In the genomic region with DNA sequence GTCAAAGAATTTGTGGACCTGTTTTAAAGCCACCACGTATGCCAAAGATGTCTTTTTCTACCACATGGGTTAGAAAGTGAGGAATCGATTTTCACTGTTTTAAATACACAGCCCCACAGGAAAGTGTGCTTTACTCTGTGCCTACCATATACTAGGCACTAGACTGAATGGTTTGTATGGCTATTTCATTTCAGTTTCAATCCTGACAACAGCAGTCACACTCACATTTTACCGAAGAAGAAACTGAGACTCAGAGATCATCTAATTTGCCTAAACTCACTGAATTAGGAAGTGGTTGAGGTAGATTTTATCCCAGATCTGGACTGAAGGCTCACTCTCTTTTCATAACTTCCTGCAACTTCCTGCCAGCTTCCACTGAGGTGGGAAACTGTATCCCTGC, we compare ENCODE assay signal across 19 cellular contexts.
A peak's percentile ranks its signal among the peaks of the same experiment; 100 is the strongest.
DNase-seq lines count a peak whose midpoint lies in the region; ATAC-seq, FAIRE-seq and TF ChIP-seq lines count a peak whose summit lies in the region.
"Had no signal": no experiment of that assay in that cellular context is flagged by ENCODE, and none has a peak within 500 bp of the region (broad histone marks: within the 10 kb centered on the region; RNA-seq: fewer than 3 reads in every experiment).

No MANE protein-coding gene starts in this region.

- in situ Hi-C loops in HepG2 (cut with HindIII; ENCODE audit: extremely low pct_ligation_motif_present, low pct_unique_long_range_greater_than_20kb) = no loop called here

- 4% methylated on average over 3 of the region's 3 CpGs for WGBS in HepG2 (ENCODE audit: low lambda C conversion rate)

- H3K36me3 Mint-ChIP-seq in HFFc6 (ENCODE audit: low read depth) = no peaks in the 10 kb centered on the region

- H3K4me1 Mint-ChIP-seq in HFFc6 (ENCODE audit: low read depth) = peaks cover 17% of the 10 kb centered on the region
- H3K4me1 Mint-ChIP-seq: activated CD4-positive, alpha-beta T cell treated with anti-CD3 and anti-CD28 coated beads, Interleukin-2, amount 10 ng/mL, durations not matched to agents 7 days and 5 days had no signal

- ATAC-seq in GM19328 (IDR thresholded peaks at IDR 0.05; ENCODE audit: unreplicated experiment) (peak; percentile 50), GM21786 (IDR thresholded peaks at IDR 0.05; ENCODE audit: unreplicated experiment) (peak; percentile 71), HG03097 (IDR thresholded peaks at IDR 0.05; ENCODE audit: low FRiP score, unreplicated experiment) (peak; percentile 62), HepG2 (no peak)
- ATAC-seq: esophagus mucosa had no signal

- TF ChIP-seq CTCF in GM12865 (IDR thresholded peaks at IDR 0.05; ENCODE audit: insufficient read depth, low read depth, low read length, missing control alignments) = no peak
- TF ChIP-seq CTCF in HFFc6 (IDR thresholded peaks at IDR 0.05) = no peak
- TF ChIP-seq CTCF in HepG2 (CRISPR knock-in tag; IDR thresholded peaks at IDR 0.05) = no peak

- H3K4me3 Mint-ChIP-seq in HFFc6 = no peak overlapping the region
- H3K4me3 Mint-ChIP-seq: activated CD4-positive, alpha-beta T cell treated with anti-CD3 and anti-CD28 coated beads, Interleukin-2, amount 10 ng/mL, durations not matched to agents 7 days and 5 days had no signal

- H3K4me2 ChIP-seq in HepG2 (ENCODE audit: low read depth, low read length) = no peak overlapping the region

- CTCF ChIA-PET in HepG2 (lab: Yijun Ruan, JAX; ENCODE audit: low intra/inter-chr PET ratio, low total read pairs) = no interaction called here

- FAIRE-seq in HepG2 (lab: Jason Lieb, UNC) = no peak

- no TSS peak for BruUV-seq in HepG2 (replicated peaks; lab: Mats Ljungman, UMichigan)

- intact Hi-C loops in HepG2 (cut with micrococcal nuclease; ENCODE audit: unreplicated experiment) = no loop called here

- no peaks in the 10 kb centered on the region for H3K4me1 ChIP-seq in HepG2 (ENCODE audit: insufficient read depth, low read length)

- TF ChIP-seq POLR2A in HepG2 (IDR thresholded peaks at IDR 0.05; ENCODE audit: insufficient read depth in 1 of 2, low read depth in 2 of 2, low read length in 2 of 2) = no peak

- TF ChIP-seq RAD21 in HepG2 (CRISPR knock-in tag; IDR thresholded peaks at IDR 0.05) = no peak

- DNase-seq in GM12865 (ENCODE audit: low read depth) = peak; percentile 29
- DNase-seq in NCI-H1417 (lab: John Stamatoyannopoulos, UW) = no peak
- no peak for DNase-seq in HFFc6
- DNase-seq in islet precursor cell = no peak
- no peak for DNase-seq in HepG2 (ENCODE audit: low spot score)
- DNase-seq: activated CD4-positive, alpha-beta T cell treated with anti-CD3 and anti-CD28 coated beads, Interleukin-2, amount 10 ng/mL, durations not matched to agents 7 days and 5 days; anterior cingulate cortex; COR-L47; GF-D8; hypothalamus; NCI-H187; NCI-H774; stimulated activated CD4-positive, alpha-beta T cell treated with anti-CD3 and anti-CD28 coated beads, Interleukin-15, amount 100 ng/mL, for 24 hours had no signal

- H3K4me3 ChIP-seq in GM12865 (ENCODE audit: low read depth, low read length) (no peak overlapping the region), HepG2 (replicated peaks in 1 of 3; ENCODE audit: insufficient read depth in 1 of 3, low read depth in 2 of 3, low read length in 3 of 3) (no peak overlapping the region)
- H3K4me3 ChIP-seq: coronary artery had no signal

- H3K79me2 ChIP-seq in HepG2 (ENCODE audit: insufficient read depth, low read length) = no peaks in the 10 kb centered on the region

- POLR2A ChIA-PET in HepG2 (lab: Yijun Ruan, JAX) = no interaction called here

- peaks cover 16% of the 10 kb centered on the region for H3K27me3 Mint-ChIP-seq in HFFc6 (ENCODE audit: insufficient read depth)

- no peak overlapping the region for H3K27ac ChIP-seq in HepG2 (ENCODE audit: extremely low read length, insufficient read depth, low read length)
- H3K27ac ChIP-seq: coronary artery had no signal

- H3K9me3 Mint-ChIP-seq in HFFc6 = no peaks in the 10 kb centered on the region
- H3K9me3 Mint-ChIP-seq: activated CD4-positive, alpha-beta T cell treated with anti-CD3 and anti-CD28 coated beads, Interleukin-2, amount 10 ng/mL, durations not matched to agents 7 days and 5 days had no signal

- no peaks in the 10 kb centered on the region for H4K20me1 ChIP-seq in HepG2 (ENCODE audit: insufficient read depth, low read length)

- no peak overlapping the region for H3K27ac Mint-ChIP-seq in HFFc6
- H3K27ac Mint-ChIP-seq: activated CD4-positive, alpha-beta T cell treated with anti-CD3 and anti-CD28 coated beads, Interleukin-2, amount 10 ng/mL, durations not matched to agents 7 days and 5 days; progenitor cell of endocrine pancreas had no signal

- no peak overlapping the region for H2AFZ ChIP-seq in HepG2 (ENCODE audit: low read length)

- no peaks in the 10 kb centered on the region for H3K27me3 ChIP-seq in HepG2 (ENCODE audit: control insufficient read depth in 1 of 2, insufficient read depth in 2 of 2, low read length in 2 of 2)

- H3K36me3 ChIP-seq in HepG2 (replicated peaks in 1 of 2; ENCODE audit: control insufficient read depth in 1 of 2, insufficient read depth in 2 of 2, low read length in 2 of 2) = no peaks in the 10 kb centered on the region

- TF ChIP-seq EP300 in HepG2 (IDR thresholded peaks at IDR 0.05; ENCODE audit: low read depth in 2 of 2, low read length in 2 of 2) (no peak), HepG2 (CRISPR knock-in tag; IDR thresholded peaks at IDR 0.05; ENCODE audit: borderline replicate concordance) (no peak)

- H3K9me3 ChIP-seq in HepG2 (ENCODE audit: low read length) = no peaks in the 10 kb centered on the region

- H3K9ac ChIP-seq in HepG2 (ENCODE audit: insufficient read depth, low read depth, low read length) = no peak overlapping the region

TF ChIP-seq in HepG2, 621 proteins besides CTCF, POLR2A, EP300 and RAD21:
- TF ChIP-seq ZBTB7A (CRISPR knock-in tag; IDR thresholded peaks at IDR 0.05) (no peak), ZNF570 (CRISPR knock-in tag; IDR thresholded peaks at IDR 0.05; ENCODE audit: borderline replicate concordance) (no peak), FLYWCH1 (CRISPR knock-in tag; IDR thresholded peaks at IDR 0.05) (no peak), SMARCC2 (IDR thresholded peaks at IDR 0.05) (no peak), STAG1 (CRISPR knock-in tag; IDR thresholded peaks at IDR 0.05) (no peak), ZZZ3 (CRISPR knock-in tag; IDR thresholded peaks at IDR 0.05; ENCODE audit: borderline replicate concordance) (no peak), GLI4 (CRISPR knock-in tag; IDR thresholded peaks at IDR 0.05; ENCODE audit: borderline replicate concordance) (no peak), DPF2 (CRISPR knock-in tag; IDR thresholded peaks at IDR 0.05; ENCODE audit: borderline replicate concordance, low read depth) (no peak), IKZF1 (IDR thresholded peaks at IDR 0.05) (no peak), ZFP36L1 (CRISPR knock-in tag; IDR thresholded peaks at IDR 0.05) (no peak)
- TF ChIP-seq, protein P1, sequence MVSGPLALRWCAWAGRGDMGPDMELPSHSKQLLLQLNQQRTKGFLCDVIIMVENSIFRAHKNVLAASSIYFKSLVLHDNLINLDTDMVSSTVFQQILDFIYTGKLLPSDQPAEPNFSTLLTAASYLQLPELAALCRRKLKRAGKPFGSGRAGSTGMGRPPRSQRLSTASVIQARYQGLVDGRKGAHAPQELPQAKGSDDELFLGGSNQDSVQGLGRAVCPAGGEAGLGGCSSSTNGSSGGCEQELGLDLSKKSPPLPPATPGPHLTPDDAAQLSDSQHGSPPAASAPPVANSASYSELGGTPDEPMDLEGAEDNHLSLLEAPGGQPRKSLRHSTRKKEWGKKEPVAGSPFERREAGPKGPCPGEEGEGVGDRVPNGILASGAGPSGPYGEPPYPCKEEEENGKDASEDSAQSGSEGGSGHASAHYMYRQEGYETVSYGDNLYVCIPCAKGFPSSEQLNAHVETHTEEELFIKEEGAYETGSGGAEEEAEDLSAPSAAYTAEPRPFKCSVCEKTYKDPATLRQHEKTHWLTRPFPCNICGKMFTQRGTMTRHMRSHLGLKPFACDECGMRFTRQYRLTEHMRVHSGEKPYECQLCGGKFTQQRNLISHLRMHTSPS (CRISPR knock-in tag; IDR thresholded peaks at IDR 0.05; ENCODE audit: low read depth) = no peak
TF ChIP-seq in HepG2: peak in this region for 0.
